ENCODE assay signal across 18 cellular contexts in the genomic region with DNA sequence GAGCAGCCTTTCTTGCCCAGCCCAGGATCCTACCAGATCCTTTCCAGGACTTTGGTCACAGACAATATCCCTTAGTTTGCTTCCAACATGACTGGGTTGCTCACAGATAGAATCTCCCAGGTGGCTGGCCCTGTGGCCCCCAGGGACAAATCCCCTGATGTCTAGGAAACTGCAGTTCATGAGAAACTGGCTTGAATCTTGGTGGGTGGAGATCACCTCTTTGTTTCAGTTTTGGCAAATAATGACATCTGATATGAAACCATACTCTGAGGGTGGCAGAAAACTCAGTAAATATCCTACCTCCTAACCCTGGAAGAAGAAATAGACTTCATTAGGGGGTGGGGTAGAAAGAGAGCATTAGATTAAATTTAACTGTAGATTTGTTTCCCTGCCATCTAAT.
"Had no signal": no experiment of that assay in that cellular context is flagged by ENCODE, and none has a peak within 500 bp of the region (broad histone marks: within the 10 kb centered on the region; RNA-seq: fewer than 3 reads in every experiment).

No MANE protein-coding gene starts in this region.

- H3K4me1 ChIP-seq: foreskin keratinocyte, left lung, lower lobe of right lung, pancreas had no signal

- ATAC-seq: foreskin keratinocyte, left lung, lower lobe of right lung, natural killer cell, pancreas, right cardiac atrium had no signal

- H3K4me3 ChIP-seq: left lung, lower lobe of right lung, pancreas had no signal

- H3K9me3 Mint-ChIP-seq: endodermal cell, immature natural killer cell, memory B cell, natural killer cell had no signal

- H3K27me3 ChIP-seq: foreskin keratinocyte, left lung, pancreas had no signal

- H3K27ac Mint-ChIP-seq: endodermal cell, immature natural killer cell, memory B cell, mesothelial cell of epicardium, natural killer cell, progenitor cell of endocrine pancreas had no signal

- DNase-seq: dermis blood vessel endothelial cell; endodermal cell; erythroblast; foreskin keratinocyte; immature natural killer cell; left lung; lower lobe of right lung; natural killer cell; pancreas; right cardiac atrium; small intestine; stimulated activated CD4-positive, alpha-beta T cell treated with anti-CD3 and anti-CD28 coated beads, Interleukin-12 subunit alpha, Interleukin-12 subunit beta, amount 100 ng/mL, for 4 hours; stimulated activated naive CD4-positive, alpha-beta T cell treated with Interleukin-2 at 50 U/mL for 16 hours had no signal

- H3K27ac ChIP-seq: foreskin keratinocyte, left lung, lower lobe of right lung, pancreas had no signal

- H3K9me3 ChIP-seq: left lung, lower lobe of right lung, pancreas had no signal

- H3K36me3 ChIP-seq: left lung, lower lobe of right lung, pancreas had no signal

- H3K36me3 Mint-ChIP-seq: immature natural killer cell, memory B cell, mesothelial cell of epicardium, natural killer cell had no signal

- FAIRE-seq: endothelial cell of umbilical vein, keratinocyte, pancreas, small intestine had no signal
